Comparison of ENCODE assay signal across 16 cellular contexts in the genomic region with DNA sequence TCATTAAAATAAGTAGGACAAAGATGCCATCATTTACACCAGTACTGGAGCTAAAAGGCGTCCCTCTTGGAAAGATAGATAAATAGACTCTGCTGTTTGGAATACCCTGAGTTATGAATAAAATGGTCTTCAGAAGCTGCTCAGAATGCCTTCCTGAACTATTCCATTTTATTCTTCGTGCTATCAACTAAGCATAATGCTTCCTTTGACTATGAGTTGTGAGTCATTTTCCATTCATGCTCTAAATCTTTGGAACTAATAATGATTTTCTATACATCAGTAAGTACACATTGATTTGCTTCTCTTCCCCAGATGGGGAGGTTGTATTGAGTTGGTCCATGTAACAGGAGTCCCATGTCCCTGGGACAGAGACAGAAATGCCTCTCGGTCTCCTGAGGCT.
DNase-seq lines count a peak whose midpoint lies in the region; ATAC-seq, FAIRE-seq and TF ChIP-seq lines count a peak whose summit lies in the region.
"Had no signal": no experiment of that assay in that cellular context is flagged by ENCODE, and none has a peak within 500 bp of the region (broad histone marks: within the 10 kb centered on the region; RNA-seq: fewer than 3 reads in every experiment).

No MANE protein-coding gene starts in this region.

- no peak overlapping the region for H3K56ac ChIP-seq in H1 (replicated peaks; ENCODE audit: insufficient read length, low read depth, low read length)

- H3K9me3 Mint-ChIP-seq in stimulated activated memory B cell treated with anti-CD40 and anti-IgM and Interleukin-4, amounts not matched to agents 10 μg/mL and 1 μg/mL and 100 μg/mL, for 72 hours: no peaks in the 10 kb centered on the region
- H3K9me3 Mint-ChIP-seq: CD8-positive, alpha-beta T cell; GM23338; H9; IgD-negative memory B cell had no signal

- no peak overlapping the region for H3K27ac Mint-ChIP-seq in stimulated activated memory B cell treated with anti-CD40 and anti-IgM and Interleukin-4, amounts not matched to agents 10 μg/mL and 1 μg/mL and 100 μg/mL, for 72 hours
- H3K27ac Mint-ChIP-seq: CD14-positive monocyte; CD8-positive, alpha-beta T cell; GM23338; H9; IgD-negative memory B cell had no signal

- H2BK5ac ChIP-seq in H1 (ENCODE audit: low read depth, low read length): no peak overlapping the region

- H3K79me1 ChIP-seq in H1 (ENCODE audit: low read depth, low read length): no peaks in the 10 kb centered on the region

- no peak overlapping the region for H4K91ac ChIP-seq in H1 (replicated peaks; ENCODE audit: insufficient read length, low read length)

- no peak for ATAC-seq in stimulated activated memory B cell treated with anti-CD40 and anti-IgM and Interleukin-4, amounts not matched to agents 10 μg/mL and 1 μg/mL and 100 μg/mL, for 72 hours
- ATAC-seq: A549; CD8-positive, alpha-beta T cell; GM12878; GM23338 had no signal

- no peaks in the 10 kb centered on the region for H3K36me3 Mint-ChIP-seq in stimulated activated memory B cell treated with anti-CD40 and anti-IgM and Interleukin-4, amounts not matched to agents 10 μg/mL and 1 μg/mL and 100 μg/mL, for 72 hours
- H3K36me3 Mint-ChIP-seq: CD14-positive monocyte; CD8-positive, alpha-beta T cell; IgD-negative memory B cell had no signal

- 91% methylated on average over 3 of the region's 3 CpGs; no CpG with 5 or more reads in 1 of the 2 experiments for WGBS in H1 (ENCODE audit: extremely low coverage in 1 of 2, insufficient coverage in 1 of 2, insufficient read length in 1 of 2, insufficient replicate concordance in 2 of 2, low coverage in 1 of 2, low lambda C conversion rate in 2 of 2, missing lambda C conversion rate in 1 of 2), 2 experiments

- no peak for FAIRE-seq in H1 (lab: Jason Lieb, UNC)
- FAIRE-seq in D721Med (lab: Jason Lieb, UNC): no peak
- FAIRE-seq: A549, GM12878, GM18507 had no signal

- in situ Hi-C loops in ACHN (cut with HindIII; ENCODE audit: low pct_ligation_motif_present, low pct_unique_long_range_greater_than_20kb, low sequenced_read_pairs): no loop called here

- H3K23me2 ChIP-seq in H1 (ENCODE audit: low read depth, low read length): no peaks in the 10 kb centered on the region

- H3K4me1 Mint-ChIP-seq in stimulated activated memory B cell treated with anti-CD40 and anti-IgM and Interleukin-4, amounts not matched to agents 10 μg/mL and 1 μg/mL and 100 μg/mL, for 72 hours: no peaks in the 10 kb centered on the region
- H3K4me1 Mint-ChIP-seq: CD14-positive monocyte, GM23338, H9, IgD-negative memory B cell had no signal

- no peak overlapping the region for H3K4me3 Mint-ChIP-seq in stimulated activated memory B cell treated with anti-CD40 and anti-IgM and Interleukin-4, amounts not matched to agents 10 μg/mL and 1 μg/mL and 100 μg/mL, for 72 hours
- H3K4me3 Mint-ChIP-seq: CD14-positive monocyte; CD8-positive, alpha-beta T cell; GM23338; H9; IgD-negative memory B cell had no signal

- H3K4me1 ChIP-seq in H1 (replicated peaks in 1 of 4; ENCODE audit: control insufficient read depth in 3 of 4, insufficient read depth in 4 of 4, low read length in 3 of 4): no peaks in the 10 kb centered on the region
- H3K4me1 ChIP-seq: A549, Caco-2 had no signal

- POLR2A ChIA-PET in H1 (lab: Charles Lee; ENCODE audit: partially characterized antibody): no interaction called here

- no peak overlapping the region for H4K8ac ChIP-seq in H1 (ENCODE audit: extremely low read depth, insufficient read depth, low read length)

- no peaks in the 10 kb centered on the region for H3K9me3 ChIP-seq in H1 (ENCODE audit: insufficient read depth in 2 of 2, low read depth in 1 of 2, low read length in 1 of 2)
- H3K9me3 ChIP-seq: A549, Caco-2 had no signal

- DNase-seq in RPMI7951 (ENCODE audit: low read depth): peak; percentile 19
- DNase-seq in H1 (ENCODE audit: low read depth in 1 of 2, low spot score in 2 of 2): no peak
- peak; percentile 21 for DNase-seq in iris pigment epithelial cell (ENCODE audit: low read depth)
- no peak for DNase-seq in NCI-H128 (lab: John Stamatoyannopoulos, UW; ENCODE audit: unreplicated experiment)
- DNase-seq in ACHN: no peak
- no peak for DNase-seq in D721Med (ENCODE audit: insufficient read length, low spot score)
- DNase-seq: Caco-2; CD8-positive, alpha-beta T cell; H9 had no signal

- H3K27me3 ChIP-seq in H1 (replicated peaks in 1 of 4; ENCODE audit: control insufficient read depth in 3 of 4, extremely low read depth in 1 of 4, insufficient read depth in 3 of 4, low read length in 3 of 4): no peaks in the 10 kb centered on the region

- no peak overlapping the region for H3K18ac ChIP-seq in H1 (ENCODE audit: extremely low read depth, low read length)

- no peak overlapping the region for H2BK12ac ChIP-seq in H1 (ENCODE audit: low read depth, low read length)

- H3K14ac ChIP-seq in H1 (ENCODE audit: insufficient read length): no peak overlapping the region

- no peak overlapping the region for H4K5ac ChIP-seq in H1 (ENCODE audit: insufficient read length, low read depth, low read length)

- H3K79me2 ChIP-seq in H1 (ENCODE audit: control insufficient read depth in 1 of 2, insufficient read depth in 2 of 2, low read length in 2 of 2): no peaks in the 10 kb centered on the region

- H3K4me2 ChIP-seq in H1 (ENCODE audit: insufficient read depth in 1 of 2, low read depth in 2 of 2, low read length in 2 of 2): no peak overlapping the region
- H3K4me2 ChIP-seq: A549, GM23338 had no signal

- TF ChIP-seq RAD21 in H1 (IDR thresholded peaks at IDR 0.05 in 1 of 2, conservative IDR thresholded peaks at IDR 0.05 in 1 of 2; ENCODE audit: low read depth in 2 of 2, low read length in 2 of 2): no peak

- H3K27me3 Mint-ChIP-seq in stimulated activated memory B cell treated with anti-CD40 and anti-IgM and Interleukin-4, amounts not matched to agents 10 μg/mL and 1 μg/mL and 100 μg/mL, for 72 hours: peaks cover 12% of the 10 kb centered on the region

- no peaks in the 10 kb centered on the region for H4K20me1 ChIP-seq in H1 (replicated peaks in 1 of 2; ENCODE audit: control insufficient read depth in 1 of 2, insufficient read depth in 2 of 2, low read length in 2 of 2)

- TF ChIP-seq POLR2A in H1 (IDR thresholded peaks at IDR 0.05; ENCODE audit: control extremely low read depth in 1 of 2, low read depth in 2 of 2, low read length in 2 of 2): no peak

- no peak for TF ChIP-seq EP300 in H1 (IDR thresholded peaks at IDR 0.05; ENCODE audit: borderline replicate concordance in 1 of 2, low read depth in 2 of 2, low read length in 2 of 2)

- H2BK20ac ChIP-seq in H1 (ENCODE audit: low read length): no peak overlapping the region

- no peak overlapping the region for H2AK5ac ChIP-seq in H1 (ENCODE audit: low read depth, low read length)

- no peak overlapping the region for H3K4me3 ChIP-seq in H1 (ENCODE audit: extremely low read depth in 1 of 4, insufficient read depth in 2 of 4, low read depth in 3 of 4, low read length in 4 of 4)
- H3K4me3 ChIP-seq: A549, GM12878, GM23338 had no signal

- no peak overlapping the region for H2BK15ac ChIP-seq in H1 (ENCODE audit: low read length)

- H3K36me3 ChIP-seq in H1 (ENCODE audit: control insufficient read depth in 2 of 4, insufficient read depth in 4 of 4, low read length in 3 of 4): no peaks in the 10 kb centered on the region

- H3K23ac ChIP-seq in H1 (ENCODE audit: insufficient read length): no peak overlapping the region

- CTCF ChIA-PET in H1 (lab: Charles Lee; ENCODE audit: partially characterized antibody): interaction anchor here (0.6 to 3.9 kb wide), 3 partner anchors 11 to 186 kb away, joined by 3 to 19 read pairs (median 6); no protein-coding TSS in a partner anchor

- no peak overlapping the region for H3K27ac ChIP-seq in H1 (ENCODE audit: low read depth, low read length)
- H3K27ac ChIP-seq: A549 had no signal

- H3K9ac ChIP-seq in H1 (replicated peaks in 1 of 4; ENCODE audit: extremely low read depth in 1 of 4, low read depth in 3 of 4, low read length in 3 of 4): no peak overlapping the region

- 0 out of 2 replicates have a peak overlapping the region, but pooled peaks have one; percentile 15 for H2AFZ ChIP-seq in H1 (ENCODE audit: low read length)
- H2AFZ ChIP-seq: GM23338 had no signal

- H3K4ac ChIP-seq in H1 (replicated peaks; ENCODE audit: insufficient read length, low read depth, low read length): no peak overlapping the region

- TF ChIP-seq CTCF in H1 (IDR thresholded peaks at IDR 0.05; ENCODE audit: control extremely low read depth in 1 of 3, insufficient read depth in 1 of 3, low read depth in 1 of 3, low read length in 3 of 3) (no peak), D721Med (IDR thresholded peaks at IDR 0.05; ENCODE audit: insufficient read depth, missing control alignments) (no peak)

- H2BK120ac ChIP-seq in H1 (replicated peaks; ENCODE audit: low read depth, low read length): no peak overlapping the region

TF ChIP-seq in H1, 55 proteins besides CTCF, POLR2A, EP300 and RAD21 (continues in another document):
- TF ChIP-seq JUN (IDR thresholded peaks at IDR 0.05; ENCODE audit: low read depth, low read length) (no peak), TCF12 (IDR thresholded peaks at IDR 0.05; ENCODE audit: low read depth, low read length) (no peak), TEAD4 (IDR thresholded peaks at IDR 0.05; ENCODE audit: low read depth, low read length) (no peak), ASH2L (IDR thresholded peaks at IDR 0.05; ENCODE audit: low read length) (no peak), CBX8 (IDR thresholded peaks at IDR 0.05; ENCODE audit: borderline replicate concordance, low read depth, low read length) (no peak), GTF2F1 (IDR thresholded peaks at IDR 0.05; ENCODE audit: borderline replicate concordance, low read depth, low read length) (no peak)

Comparison
In these comparisons a context has a peak if more than half of its experiments do, and no peak if none do; other contexts are left out.
1. DNase-seq: peak in RPMI7951 (single experiment) and iris pigment epithelial cell (single experiment); none in H1 (0 of 2), NCI-H128 (single experiment), ACHN (single experiment) and D721Med (single experiment).